Comparison of ENCODE assay signal across 12 cellular contexts in the genomic region with DNA sequence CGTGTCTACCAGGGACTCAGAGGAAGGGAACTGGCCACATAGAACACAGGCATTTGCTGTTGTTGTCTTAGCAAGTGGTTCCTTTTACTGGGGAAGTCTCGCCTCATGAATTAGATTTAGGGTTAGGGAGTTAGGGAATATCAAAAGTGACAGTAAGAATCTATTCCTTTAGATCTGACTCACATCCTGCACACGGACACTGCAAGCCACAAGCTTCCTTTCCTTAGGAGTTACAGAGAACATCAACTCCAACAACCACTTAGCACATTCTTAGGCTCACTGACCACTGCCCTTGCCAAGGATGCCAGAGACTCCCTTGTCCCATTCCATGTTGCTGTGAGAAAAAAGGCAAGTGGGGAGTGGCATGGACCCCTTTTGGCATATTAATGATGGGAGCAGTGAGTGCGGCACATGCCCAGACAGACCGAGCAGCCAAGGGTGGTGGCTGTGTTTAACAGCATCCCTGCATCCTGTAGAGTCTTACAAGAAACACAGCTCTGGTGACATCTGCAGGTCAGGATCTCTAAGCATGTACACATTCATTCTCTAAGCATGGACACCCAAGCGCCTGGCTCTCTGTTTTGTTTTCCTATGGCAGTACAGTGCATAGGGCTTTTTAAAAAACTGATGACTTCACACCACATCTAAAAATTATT.
A peak's percentile ranks its signal among the peaks of the same experiment; 100 is the strongest.
DNase-seq lines count a peak whose midpoint lies in the region; ATAC-seq, FAIRE-seq and TF ChIP-seq lines count a peak whose summit lies in the region.
"Had no signal": no experiment of that assay in that cellular context is flagged by ENCODE, and none has a peak within 500 bp of the region (broad histone marks: within the 10 kb centered on the region; RNA-seq: fewer than 3 reads in every experiment).

No MANE protein-coding gene starts in this region.

- FAIRE-seq in D721Med (lab: Jason Lieb, UNC): no peak
- FAIRE-seq: H54 had no signal

- intact Hi-C loops in right cardiac atrium (cut with DNase I): no loop called here
- intact Hi-C loops in activated CD4-positive, alpha-beta T cell treated with anti-CD3 and anti-CD28 coated beads, Interleukin-2, amount 10 ng/mL, durations not matched to agents 24 days and 14 days (cut with micrococcal nuclease): no loop called here

- peak; percentile 2 to 35 for DNase-seq in NCI-H524 (lab: John Stamatoyannopoulos, UW)
- DNase-seq in NCI-H524 treated with DMSO at 0.1 percent for 48 hours (lab: John Stamatoyannopoulos, UW): no peak
- DNase-seq in RWPE2 (ENCODE audit: low spot score): no peak
- DNase-seq in right cardiac atrium: peak in 1 of 3 donors; percentile 64
- DNase-seq in stromal cell of bone marrow (ENCODE audit: low read depth): peak; percentile 2
- DNase-seq in activated CD4-positive, alpha-beta T cell treated with anti-CD3 and anti-CD28 coated beads, Interleukin-2, amount 10 ng/mL, durations not matched to agents 24 days and 14 days: no peak
- no peak for DNase-seq in D721Med (ENCODE audit: insufficient read length, low spot score)
- DNase-seq: activated CD4-positive, alpha-beta T cell treated with anti-CD3 and anti-CD28 coated beads, Interleukin-2, amount 10 ng/mL, durations not matched to agents 7 days and 5 days had no signal

- TF ChIP-seq CTCF in RWPE2 (IDR thresholded peaks at IDR 0.05; ENCODE audit: poor library complexity, severe bottlenecking) (no peak), D721Med (IDR thresholded peaks at IDR 0.05; ENCODE audit: insufficient read depth, missing control alignments) (no peak)

- H3K27me3 ChIP-seq in RWPE2 (ENCODE audit: insufficient read depth, poor library complexity, severe bottlenecking) (no peaks in the 10 kb centered on the region), right cardiac atrium (ENCODE audit: control insufficient read depth, insufficient read depth) (no peaks in the 10 kb centered on the region)

- ATAC-seq in RWPE2 (ENCODE audit: low read depth) (peak; percentile 71; the same call in 2 of the 3 replicates), right cardiac atrium (peak; percentile 85 to 88), HG03095 (IDR thresholded peaks at IDR 0.05; ENCODE audit: unreplicated experiment) (no peak)

- H3K36me3 Mint-ChIP-seq in activated CD4-positive, alpha-beta T cell treated with anti-CD3 and anti-CD28 coated beads, Interleukin-2, amount 10 ng/mL, durations not matched to agents 24 days and 14 days (ENCODE audit: low read depth): no peaks in the 10 kb centered on the region

- H3K27ac Mint-ChIP-seq in activated CD4-positive, alpha-beta T cell treated with anti-CD3 and anti-CD28 coated beads, Interleukin-2, amount 10 ng/mL, durations not matched to agents 24 days and 14 days: no peak overlapping the region
- H3K27ac Mint-ChIP-seq: activated CD4-positive, alpha-beta T cell treated with anti-CD3 and anti-CD28 coated beads, Interleukin-2, amount 10 ng/mL, durations not matched to agents 7 days and 5 days; B cell had no signal

- H3K27ac ChIP-seq in RWPE2 (ENCODE audit: poor library complexity, severe bottlenecking): no peak overlapping the region
- no peak overlapping the region for H3K27ac ChIP-seq in right cardiac atrium (ENCODE audit: low read length)
- H3K27ac ChIP-seq: parathyroid adenoma had no signal

- H3K4me3 ChIP-seq in RWPE2 (ENCODE audit: severe bottlenecking) (no peak overlapping the region), right cardiac atrium (ENCODE audit: low read length) (no peak overlapping the region)

- no peak overlapping the region for H3K4me3 Mint-ChIP-seq in activated CD4-positive, alpha-beta T cell treated with anti-CD3 and anti-CD28 coated beads, Interleukin-2, amount 10 ng/mL, durations not matched to agents 24 days and 14 days
- H3K4me3 Mint-ChIP-seq: activated CD4-positive, alpha-beta T cell treated with anti-CD3 and anti-CD28 coated beads, Interleukin-2, amount 10 ng/mL, durations not matched to agents 7 days and 5 days; B cell had no signal

- WGBS in right cardiac atrium: 42% methylated on average over 6 of the region's 6 CpGs

- H3K9me3 ChIP-seq in RWPE2 (ENCODE audit: severe bottlenecking): no peaks in the 10 kb centered on the region
- H3K9me3 ChIP-seq in right cardiac atrium (ENCODE audit: control insufficient read depth, low read length): no peaks in the 10 kb centered on the region

- no peaks in the 10 kb centered on the region for H3K9me3 Mint-ChIP-seq in activated CD4-positive, alpha-beta T cell treated with anti-CD3 and anti-CD28 coated beads, Interleukin-2, amount 10 ng/mL, durations not matched to agents 24 days and 14 days
- H3K9me3 Mint-ChIP-seq: activated CD4-positive, alpha-beta T cell treated with anti-CD3 and anti-CD28 coated beads, Interleukin-2, amount 10 ng/mL, durations not matched to agents 7 days and 5 days had no signal

- no peaks in the 10 kb centered on the region for H3K36me3 ChIP-seq in RWPE2 (ENCODE audit: low read depth)

- H3K4me1 ChIP-seq in RWPE2 (ENCODE audit: insufficient read depth, poor library complexity, severe bottlenecking) (no peaks in the 10 kb centered on the region), right cardiac atrium (ENCODE audit: control insufficient read depth, insufficient read depth, low read length) (no peaks in the 10 kb centered on the region)

- H3K27me3 Mint-ChIP-seq in activated CD4-positive, alpha-beta T cell treated with anti-CD3 and anti-CD28 coated beads, Interleukin-2, amount 10 ng/mL, durations not matched to agents 24 days and 14 days: no peaks in the 10 kb centered on the region
- H3K27me3 Mint-ChIP-seq: activated CD4-positive, alpha-beta T cell treated with anti-CD3 and anti-CD28 coated beads, Interleukin-2, amount 10 ng/mL, durations not matched to agents 7 days and 5 days had no signal

- no peaks in the 10 kb centered on the region for H3K4me1 Mint-ChIP-seq in activated CD4-positive, alpha-beta T cell treated with anti-CD3 and anti-CD28 coated beads, Interleukin-2, amount 10 ng/mL, durations not matched to agents 24 days and 14 days
- H3K4me1 Mint-ChIP-seq: activated CD4-positive, alpha-beta T cell treated with anti-CD3 and anti-CD28 coated beads, Interleukin-2, amount 10 ng/mL, durations not matched to agents 7 days and 5 days; B cell had no signal

Comparison
In these comparisons a context has a peak if more than half of its experiments do, and no peak if none do; other contexts are left out.
1. DNase-seq: peak in NCI-H524 (2 of 2) and stromal cell of bone marrow (single experiment); none in NCI-H524 treated with DMSO at 0.1 percent for 48 hours (single experiment), RWPE2 (single experiment), activated CD4-positive, alpha-beta T cell treated with anti-CD3 and anti-CD28 coated beads, Interleukin-2, amount 10 ng/mL, durations not matched to agents 24 days and 14 days (single experiment) and D721Med (single experiment).